In genomic region chr4:73069338-73070071, GRCh38 we compare ENCODE assay signal across 8 cellular contexts. TPM values are rescaled to one million over a fixed set of nuclear protein-coding genes. Genes with fewer than 3 reads are reported as not detected.
DNase-seq lines count a peak whose midpoint lies in the region; ATAC-seq and TF ChIP-seq lines count a peak whose summit lies in the region.

Gene COX18, minus strand, starts transcription at chr4:73069716. Its CDS starts 67 bp downstream, at chr4:73069649.

- ATAC-seq in HG02885 (IDR thresholded peaks at IDR 0.05; ENCODE audit: poor library complexity, unreplicated experiment) (peak; percentile 82), T-helper 17 cell (peak; percentile 80), left cardiac atrium (peak; percentile 97), upper lobe of right lung (peak; percentile 96)

- peak within 1 kb of the TSS; percentile 99 for H3K27ac Mint-ChIP-seq in T-helper 17 cell

- peak within 1 kb of the TSS; percentile 81 for H3K4me3 ChIP-seq in upper lobe of right lung

- intact Hi-C loops in left cardiac atrium (cut with DNase I) (loop anchor here in 1 of 2 donors (2.0 kb wide), 1 partner anchor 189 kb away; the partner anchor contains the start of gene ANKRD17), posterior vena cava (cut with DNase I) (no loop called here), upper lobe of right lung (cut with DNase I) (no loop called here)

- peak; percentile 96 for TF ChIP-seq POLR2A in GM15510 (IDR thresholded peaks at IDR 0.05; ENCODE audit: borderline replicate concordance, extremely low read depth, insufficient read length)

- peaks cover 31% of the 10 kb centered on the region for H3K4me1 Mint-ChIP-seq in T-helper 17 cell

- no peaks in the 10 kb centered on the region for H3K27me3 ChIP-seq in upper lobe of right lung

- peaks cover 12% of the 10 kb centered on the region for H3K4me1 ChIP-seq in upper lobe of right lung

- DNase-seq in NCI-H1694 treated with DMSO at 0.1 percent for 48 hours (lab: John Stamatoyannopoulos, UW) (peak; percentile 91), T-helper 17 cell (peak; percentile 90 to 91 (median 91)), amygdala (lab: John Stamatoyannopoulos, UW) (peak; percentile 85 to 99 (median 95)), left cardiac atrium (peak; percentile 99), posterior vena cava (ENCODE audit: low spot score) (peak; percentile 100), upper lobe of right lung (peak; percentile 99)

- no peaks in the 10 kb centered on the region for H3K36me3 Mint-ChIP-seq in T-helper 17 cell (ENCODE audit: low read depth)

- peaks cover 12% of the 10 kb centered on the region for H3K36me3 ChIP-seq in upper lobe of right lung

- no peaks in the 10 kb centered on the region for H3K27me3 Mint-ChIP-seq in T-helper 17 cell

- H3K9me3 ChIP-seq in T-helper 17 cell (ENCODE audit: control insufficient read depth, low read length, poor library complexity, severe bottlenecking): no peaks in the 10 kb centered on the region
- H3K9me3 ChIP-seq in upper lobe of right lung: no peaks in the 10 kb centered on the region

- no peak for TF ChIP-seq CTCF in upper lobe of right lung (IDR thresholded peaks at IDR 0.05)

- H3K4me3 Mint-ChIP-seq in T-helper 17 cell: peak within 1 kb of the TSS; percentile 95

- peak within 1 kb of the TSS; percentile 97 for H3K27ac ChIP-seq in upper lobe of right lung

RNA-seq across cellular contexts. Expression of gene COX18, which starts in this region (rescaled TPM):
- 10 to 100 TPM in 1 of 2 donors, 1 to 10 TPM in 1; 9.2 to 10.3 TPM for total RNA-seq in T-helper 17 cell
- total RNA-seq in left cardiac atrium: 10 to 100 TPM; 13.8 to 15.5 TPM
- 1 to 10 TPM; 7.8 to 9.7 TPM for total RNA-seq in posterior vena cava
- 13.2 TPM for total RNA-seq in upper lobe of right lung

Comparison
In these comparisons a context has a peak if more than half of its experiments do, and no peak if none do; other contexts are left out.
1. Peak in every context shown above with its lines: DNase-seq, ATAC-seq, H3K4me3 ChIP-seq and H3K27ac ChIP-seq.